Comparison of ENCODE assay signal across 1 cellular context in genomic region chr1:32613472-32613871, GRCh38.
A peak's percentile ranks its signal among the peaks of the same experiment; 100 is the strongest.
TF ChIP-seq lines count a peak whose summit lies in the region.

No MANE protein-coding gene starts in this region.

TF ChIP-seq in HEK293, 187 proteins besides CTCF, POLR2A, EP300 and RAD21 (continued from another document):
- peak; percentile 58; the same call in 1 of the 2 replicates for TF ChIP-seq ZIC2 (tag by site-specific recombination; IDR thresholded peaks at IDR 0.05)
- TF ChIP-seq AEBP2 (tag by site-specific recombination; IDR thresholded peaks at IDR 0.05; ENCODE audit: borderline replicate concordance): no peak
- TF ChIP-seq ZNF184 (tag by site-specific recombination; IDR thresholded peaks at IDR 0.05): no peak
- 0 out of 2 replicates have a peak, but pooled peaks have one; percentile 18 for TF ChIP-seq IKZF3 (tag by site-specific recombination; IDR thresholded peaks at IDR 0.05)
- TF ChIP-seq GLIS1 (tag by site-specific recombination; IDR thresholded peaks at IDR 0.05): peak; percentile 62
- no peak for TF ChIP-seq MYNN (tag by site-specific recombination; IDR thresholded peaks at IDR 0.05; ENCODE audit: borderline replicate concordance)
- TF ChIP-seq PRDM6 (tag by site-specific recombination; IDR thresholded peaks at IDR 0.05): peak; percentile 58
- no peak for TF ChIP-seq ZNF529 (tag by site-specific recombination; IDR thresholded peaks at IDR 0.05; ENCODE audit: insufficient replicate concordance)
- no peak for TF ChIP-seq ZNF138 (tag by site-specific recombination; IDR thresholded peaks at IDR 0.05; ENCODE audit: borderline replicate concordance)
- TF ChIP-seq ZNF707 (tag by site-specific recombination; IDR thresholded peaks at IDR 0.05): no peak
- TF ChIP-seq ZNF747 (tag by site-specific recombination; IDR thresholded peaks at IDR 0.05): no peak
- no peak for TF ChIP-seq ZSCAN18 (tag by site-specific recombination; IDR thresholded peaks at IDR 0.05)
- peak; percentile 56; the same call in 1 of the 2 replicates for TF ChIP-seq ZBTB17 (tag by site-specific recombination; IDR thresholded peaks at IDR 0.05)
